ENCODE assay signal across 21 cellular contexts in genomic region chr11:32198053-32198452, GRCh38.
"Had no signal": no experiment of that assay in that cellular context is flagged by ENCODE, and none has a peak within 500 bp of the region (broad histone marks: within the 10 kb centered on the region; RNA-seq: fewer than 3 reads in every experiment).

No MANE protein-coding gene starts in this region.

- H3K27me3 ChIP-seq: pancreas had no signal

- H3K9me3 ChIP-seq: gastrocnemius medialis, heart left ventricle, pancreas, suprapubic skin had no signal

- H3K36me3 ChIP-seq: gastrocnemius medialis, heart left ventricle, pancreas, suprapubic skin had no signal

- H3K27ac ChIP-seq: epithelial cell of prostate, gastrocnemius medialis, heart left ventricle, pancreas, skin epidermis, suprapubic skin had no signal

- DNase-seq: activated CD4-positive, alpha-beta T cell treated with anti-CD3 and anti-CD28 coated beads, Interleukin-2, amount 50 U/mL, for 1 hour; activated CD8-positive, alpha-beta memory T cell treated with anti-CD3 and anti-CD28 coated beads for 24 hours; activated gamma-delta T cell treated with Interleukin-2 at 50 U/mL for 16 hours; activated naive CD8-positive, alpha-beta T cell treated with anti-CD3 and anti-CD28 coated beads for 36 hours; anterior cingulate cortex; cerebellar nuclear complex; dermis blood vessel endothelial cell; effector memory CD8-positive, alpha-beta T cell; gastrocnemius medialis; heart left ventricle; mammary epithelial cell; naive thymus-derived CD4-positive, alpha-beta T cell; pancreas; stimulated activated CD4-positive, alpha-beta T cell treated with anti-CD3 and anti-CD28 coated beads, Interleukin-4, amount 100 ng/mL, for 4 hours; stimulated activated CD8-positive, alpha-beta memory T cell treated with anti-CD3 and anti-CD28 coated beads, Interleukin-4, amount 100 ng/mL, for 48 hours; stimulated activated naive CD8-positive, alpha-beta T cell treated with anti-CD3 and anti-CD28 coated beads, Interleukin-15, Interleukin-2, amounts not matched to agents 100 U/mL and 50 U/mL, for 24 hours had no signal

- H3K4me3 ChIP-seq: gastrocnemius medialis, heart left ventricle, pancreas, skin epidermis, suprapubic skin had no signal

- ATAC-seq: effector memory CD8-positive, alpha-beta T cell; gastrocnemius medialis; heart left ventricle; left lobe of liver; naive thymus-derived CD4-positive, alpha-beta T cell; pancreas; stimulated activated naive CD8-positive, alpha-beta T cell treated with anti-CD3 and anti-CD28 coated beads, Interleukin-15, Interleukin-2, amounts not matched to agents 100 U/mL and 50 U/mL, for 24 hours had no signal

- H3K4me1 ChIP-seq: gastrocnemius medialis, heart left ventricle, pancreas, suprapubic skin had no signal

- FAIRE-seq: islet of Langerhans, pancreas had no signal
